Comparison of ENCODE assay signal across 8 cellular contexts in the genomic region with DNA sequence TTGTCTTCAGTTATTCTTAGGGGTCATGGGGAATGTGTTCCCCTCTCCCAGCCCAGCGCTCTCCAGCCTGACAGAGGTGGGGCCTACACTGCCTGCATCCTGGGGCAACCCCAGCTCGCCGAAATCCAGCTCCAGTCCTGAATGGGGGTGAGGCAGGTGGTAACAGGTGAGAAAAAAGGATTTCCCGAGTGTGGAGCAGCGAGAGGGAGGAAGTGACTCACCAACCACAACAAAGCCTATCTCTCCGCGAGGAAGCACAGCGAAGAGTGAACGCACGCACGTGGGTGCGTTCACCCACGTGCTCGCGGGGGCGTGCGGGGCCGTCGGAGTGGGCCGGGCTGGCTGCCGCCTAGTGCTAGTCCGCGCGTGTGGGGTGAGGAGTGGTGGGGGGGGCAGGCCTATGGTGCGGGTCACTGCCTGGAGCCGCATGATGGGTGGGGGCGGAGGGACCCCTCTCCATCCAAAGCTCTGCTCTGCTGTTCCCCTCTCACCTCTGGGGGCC. TPM values are rescaled to one million over a fixed set of nuclear protein-coding genes. Genes with fewer than 3 reads are reported as not detected.
DNase-seq lines count a peak whose midpoint lies in the region; ATAC-seq and TF ChIP-seq lines count a peak whose summit lies in the region.

No MANE protein-coding gene starts in this region.

- H3K27me3 ChIP-seq in GM23338 (ENCODE audit: insufficient read depth) (0 out of 2 replicates have a peak, but pooled peaks cover 3% of the 10 kb centered on the region), body of pancreas (no peaks in the 10 kb centered on the region)

- H3K4me1 ChIP-seq in GM23338 (ENCODE audit: insufficient read depth) (peaks cover 28% of the 10 kb centered on the region), body of pancreas (peaks cover 42% of the 10 kb centered on the region)

- no peaks in the 10 kb centered on the region for H3K9me3 Mint-ChIP-seq in GM23338

- no peak for TF ChIP-seq POLR2A in body of pancreas (IDR thresholded peaks at IDR 0.05)

- H3K4me2 ChIP-seq in GM23338: peak overlapping the region; percentile 99

- H3K4me1 Mint-ChIP-seq in GM23338: peaks cover 40% of the 10 kb centered on the region

- H3K9me3 ChIP-seq in body of pancreas: no peaks in the 10 kb centered on the region

- H3K27ac ChIP-seq in GM23338 (ENCODE audit: low read depth) (peak overlapping the region; percentile 90; the same call in 1 of the 2 replicates), body of pancreas (peak overlapping the region in 3 of 4 donors; percentile 63 to 74 (median 69))

- ATAC-seq in GM23338 (peak; percentile 16), body of pancreas (peak; percentile 15), HG03354 (IDR thresholded peaks at IDR 0.05; ENCODE audit: poor library complexity, severe bottlenecking, unreplicated experiment) (no peak)

- intact Hi-C loops in body of pancreas (cut with DNase I): loop anchor here (10.0 kb wide), 1 partner anchor 277 kb away; no protein-coding TSS in a partner anchor

- H3K27ac Mint-ChIP-seq in GM23338: peak overlapping the region; percentile 85

- peak overlapping the region; percentile 80 for H3K4me3 Mint-ChIP-seq in GM23338

- no peak for TF ChIP-seq CTCF in GM23338 (conservative IDR thresholded peaks at IDR 0.05; ENCODE audit: low read depth in 2 of 2)
- TF ChIP-seq CTCF in body of pancreas (IDR thresholded peaks at IDR 0.05): no peak

- peaks cover 26% of the 10 kb centered on the region for H3K27me3 Mint-ChIP-seq in GM23338 (ENCODE audit: insufficient read depth, low read depth, poor library complexity)

- H3K36me3 ChIP-seq in GM23338 (ENCODE audit: insufficient read depth) (no peaks in the 10 kb centered on the region), body of pancreas (replicated peaks in 1 of 2; ENCODE audit: insufficient read depth in 1 of 2, low read depth in 2 of 2) (no peaks in the 10 kb centered on the region)

- no peaks in the 10 kb centered on the region for H3K9me2 ChIP-seq in GM23338 (ENCODE audit: insufficient read depth)

- peaks cover 31% of the 10 kb centered on the region for H3K79me2 ChIP-seq in GM23338 (replicated peaks; ENCODE audit: insufficient read depth)

- DNase-seq in GM23338 (ENCODE audit: low spot score) (peak; percentile 66), T-helper 1 cell (peak; percentile 58 to 76 (median 71)), body of pancreas (peak in 3 of 4 donors; percentile 23 to 43 (median 33)), left kidney (ENCODE audit: low read depth, low spot score) (peak; percentile 67), dedifferentiated amniotic fluid mesenchymal stem cell (ENCODE audit: extremely low spot score) (no peak), NCI-H2029 treated with DMSO at 0.1 percent for 48 hours (lab: John Stamatoyannopoulos, UW) (no peak)
- DNase-seq in stimulated activated CD8-positive, alpha-beta memory T cell treated with anti-CD3 and anti-CD28 coated beads, Interleukin-12 subunit alpha, Interleukin-12 subunit beta, amount 100 ng/mL, for 1 hour (ENCODE audit: low read depth): peak; percentile 67

- no peaks in the 10 kb centered on the region for H3K36me3 Mint-ChIP-seq in GM23338 (ENCODE audit: low read depth)

- no peaks in the 10 kb centered on the region; the same call in 1 of the 2 replicates for H4K20me1 ChIP-seq in GM23338 (replicated peaks; ENCODE audit: insufficient read depth)

- H3F3A ChIP-seq in GM23338 (replicated peaks; ENCODE audit: low read depth): peaks cover 10% of the 10 kb centered on the region; the same call in 1 of the 2 replicates

- whole genome bisulfite sequencing in body of pancreas, 2 donors: 13 to 33% methylated on average over 8 to 17 of the region's 27 CpGs

- peak overlapping the region; percentile 94 for H3K4me3 ChIP-seq in GM23338
- no peak overlapping the region for H3K4me3 ChIP-seq in body of pancreas

- H2AFZ ChIP-seq in GM23338: peak overlapping the region; percentile 87

TF ChIP-seq in GM23338, 12 proteins besides CTCF, POLR2A, EP300 and RAD21:
- TF ChIP-seq JUNB (IDR thresholded peaks at IDR 0.05; ENCODE audit: unreplicated experiment) (no peak), NANOG (IDR thresholded peaks at IDR 0.05; ENCODE audit: borderline replicate concordance) (no peak), ZNF331 (CRISPR knock-in tag; IDR thresholded peaks at IDR 0.05; ENCODE audit: low read depth) (no peak)
- TF ChIP-seq, protein P1, sequence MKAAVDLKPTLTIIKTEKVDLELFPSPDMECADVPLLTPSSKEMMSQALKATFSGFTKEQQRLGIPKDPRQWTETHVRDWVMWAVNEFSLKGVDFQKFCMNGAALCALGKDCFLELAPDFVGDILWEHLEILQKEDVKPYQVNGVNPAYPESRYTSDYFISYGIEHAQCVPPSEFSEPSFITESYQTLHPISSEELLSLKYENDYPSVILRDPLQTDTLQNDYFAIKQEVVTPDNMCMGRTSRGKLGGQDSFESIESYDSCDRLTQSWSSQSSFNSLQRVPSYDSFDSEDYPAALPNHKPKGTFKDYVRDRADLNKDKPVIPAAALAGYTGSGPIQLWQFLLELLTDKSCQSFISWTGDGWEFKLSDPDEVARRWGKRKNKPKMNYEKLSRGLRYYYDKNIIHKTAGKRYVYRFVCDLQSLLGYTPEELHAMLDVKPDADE (IDR thresholded peaks at IDR 0.05): peak; percentile 27; the same call in 1 of the 2 replicates

RNA-seq across cellular contexts. Expression of a gene that starts 0.9 kb away (rescaled TPM):
- total RNA-seq in GM23338 (2014; rRNA removed; shearing (Covaris generic)): 48.7 and 58.2 TPM in 2 replicates
- polyA plus RNA-seq in GM23338 (2016; fragmentation: Nextera tagmentation; extraction: Ambion mirVana): 11.1 and 11.9 TPM in 2 replicates
- 10 to 100 TPM in 1 of 2 donors, 1 to 10 TPM in 1; 4.9 to 11.7 TPM for total RNA-seq in body of pancreas

RNA-seq across cellular contexts. Expression of a gene that starts 36.2 kb away (rescaled TPM):
- total RNA-seq in GM23338 (2014; rRNA removed; shearing (Covaris generic)): 28.4 and 29.9 TPM in 2 replicates
- polyA plus RNA-seq in GM23338 (2016; fragmentation: Nextera tagmentation; extraction: Ambion mirVana): 11.2 and 12.0 TPM in 2 replicates
- total RNA-seq in body of pancreas: not detected

Comparison
In these comparisons a context has a peak if more than half of its experiments do, and no peak if none do; other contexts are left out.
1. DNase-seq: peak in GM23338 (single experiment), T-helper 1 cell (5 of 5), body of pancreas (3 of 4), left kidney (single experiment) and stimulated activated CD8-positive, alpha-beta memory T cell treated with anti-CD3 and anti-CD28 coated beads, Interleukin-12 subunit alpha, Interleukin-12 subunit beta, amount 100 ng/mL, for 1 hour (single experiment); none in dedifferentiated amniotic fluid mesenchymal stem cell (single experiment) and NCI-H2029 treated with DMSO at 0.1 percent for 48 hours (single experiment).
2. RNA of a gene that starts 36.2 kb away (total RNA-seq): 28.4 to 29.9 TPM in GM23338; not detected in body of pancreas; every median in the first group is over 10 times any median in the second.